In the genomic region with DNA sequence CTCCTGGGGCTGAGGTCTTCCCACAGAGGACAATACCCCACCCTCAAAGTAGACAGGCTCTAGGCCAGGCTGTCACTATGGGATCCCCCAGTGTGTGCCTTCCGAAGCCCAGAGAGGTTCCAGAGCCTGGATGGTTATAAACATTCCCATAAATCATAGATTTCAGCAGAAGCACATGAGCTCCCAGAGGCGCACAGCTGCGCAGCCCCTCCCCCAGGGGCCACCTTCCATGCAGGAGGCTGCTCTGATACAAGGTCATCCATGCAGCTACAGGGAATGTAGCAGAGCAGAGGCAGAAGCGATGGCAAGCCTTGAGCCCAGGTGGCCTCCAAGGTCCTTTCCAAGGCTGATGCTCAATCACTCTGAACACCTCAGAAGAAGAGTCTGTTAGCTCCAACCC, we compare ENCODE assay signal across 1 cellular context.
TF ChIP-seq lines count a peak whose summit lies in the region.

No MANE protein-coding gene starts in this region.

TF ChIP-seq in WTC11, 78 proteins besides CTCF, POLR2A, EP300 and RAD21 (continued from another document):
- TF ChIP-seq SOX15 (CRISPR knock-in tag; IDR thresholded peaks at IDR 0.05) (no peak), ZNF219 (CRISPR knock-in tag; IDR thresholded peaks at IDR 0.05; ENCODE audit: borderline replicate concordance) (no peak), NR1H2 (CRISPR knock-in tag; IDR thresholded peaks at IDR 0.05) (no peak), FOXP4 (CRISPR knock-in tag; IDR thresholded peaks at IDR 0.05) (no peak), ZNF512 (CRISPR knock-in tag; IDR thresholded peaks at IDR 0.05; ENCODE audit: borderline replicate concordance) (no peak)
